In genomic region chr7:127706766-127707165, GRCh38 we compare ENCODE assay signal across 1 cellular context.
TF ChIP-seq lines count a peak whose summit lies in the region.

No MANE protein-coding gene starts in this region.

TF ChIP-seq in SK-N-SH, 30 proteins besides CTCF, POLR2A, EP300 and RAD21 (continued from another document):
- no peak for TF ChIP-seq USF1 (IDR thresholded peaks at IDR 0.05; ENCODE audit: borderline replicate concordance, low read depth)
- no peak for TF ChIP-seq TCF12 (IDR thresholded peaks at IDR 0.05)
- no peak for TF ChIP-seq TEAD4 (IDR thresholded peaks at IDR 0.05; ENCODE audit: borderline replicate concordance, insufficient read depth)
- no peak for TF ChIP-seq MAX (IDR thresholded peaks at IDR 0.05; ENCODE audit: low read depth)
- TF ChIP-seq NRF1 (IDR thresholded peaks at IDR 0.05; ENCODE audit: low read depth, low read length), result no peak
- TF ChIP-seq PBX3 (IDR thresholded peaks at IDR 0.05), result no peak
- no peak for TF ChIP-seq TAF1 (IDR thresholded peaks at IDR 0.05; ENCODE audit: borderline replicate concordance, low read depth, low read length)
- TF ChIP-seq SIN3A (IDR thresholded peaks at IDR 0.05; ENCODE audit: borderline replicate concordance, low read depth, low read length), result no peak
- TF ChIP-seq, protein P1, sequence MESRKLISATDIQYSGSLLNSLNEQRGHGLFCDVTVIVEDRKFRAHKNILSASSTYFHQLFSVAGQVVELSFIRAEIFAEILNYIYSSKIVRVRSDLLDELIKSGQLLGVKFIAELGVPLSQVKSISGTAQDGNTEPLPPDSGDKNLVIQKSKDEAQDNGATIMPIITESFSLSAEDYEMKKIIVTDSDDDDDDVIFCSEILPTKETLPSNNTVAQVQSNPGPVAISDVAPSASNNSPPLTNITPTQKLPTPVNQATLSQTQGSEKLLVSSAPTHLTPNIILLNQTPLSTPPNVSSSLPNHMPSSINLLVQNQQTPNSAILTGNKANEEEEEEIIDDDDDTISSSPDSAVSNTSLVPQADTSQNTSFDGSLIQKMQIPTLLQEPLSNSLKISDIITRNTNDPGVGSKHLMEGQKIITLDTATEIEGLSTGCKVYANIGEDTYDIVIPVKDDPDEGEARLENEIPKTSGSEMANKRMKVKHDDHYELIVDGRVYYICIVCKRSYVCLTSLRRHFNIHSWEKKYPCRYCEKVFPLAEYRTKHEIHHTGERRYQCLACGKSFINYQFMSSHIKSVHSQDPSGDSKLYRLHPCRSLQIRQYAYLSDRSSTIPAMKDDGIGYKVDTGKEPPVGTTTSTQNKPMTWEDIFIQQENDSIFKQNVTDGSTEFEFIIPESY (IDR thresholded peaks at IDR 0.05; ENCODE audit: borderline replicate concordance, low read depth), result no peak
- TF ChIP-seq REST (IDR thresholded peaks at IDR 0.05; ENCODE audit: low read depth, low read length), result no peak
- no peak for TF ChIP-seq USF2 (IDR thresholded peaks at IDR 0.05; ENCODE audit: borderline replicate concordance, low read depth, low read length)
- TF ChIP-seq MXI1 (IDR thresholded peaks at IDR 0.05; ENCODE audit: low read depth, low read length), result no peak
- no peak for TF ChIP-seq FOXJ3 (CRISPR knock-in tag; IDR thresholded peaks at IDR 0.05)
